Comparison of ENCODE assay signal across 15 cellular contexts in genomic region chr7:142592664-142593063, GRCh38.
DNase-seq lines count a peak whose midpoint lies in the region; ATAC-seq and TF ChIP-seq lines count a peak whose summit lies in the region.
"Had no signal": no experiment of that assay in that cellular context is flagged by ENCODE, and none has a peak within 500 bp of the region (broad histone marks: within the 10 kb centered on the region; RNA-seq: fewer than 3 reads in every experiment).

No MANE protein-coding gene starts in this region.

- POLR2A ChIA-PET in T-cell (lab: Charles Lee): interaction anchor here in 1 of 2 donors (0.6 kb wide), 1 partner anchor 120 kb away, joined by 4 read pairs; no protein-coding TSS in a partner anchor

- no peaks in the 10 kb centered on the region for H3K27me3 Mint-ChIP-seq in activated T-cell treated with anti-CD3 and anti-CD28 coated beads, Interleukin-2, amount 50 U/mL, for 24 hours
- peaks cover 0 to 4% of the 10 kb centered on the region in 2 donors for H3K27me3 Mint-ChIP-seq in natural killer cell treated with Interleukin-12 subunit alpha and Interleukin-12 subunit beta and Interleukin-15 and Interleukin-18, amount 100 ng/mL, for 72 hours
- H3K27me3 Mint-ChIP-seq in natural killer cell (ENCODE audit: low read depth in 2 of 2): no peaks in the 10 kb centered on the region
- peaks cover 0 to 2% of the 10 kb centered on the region in 2 donors for H3K27me3 Mint-ChIP-seq in T-cell

- DNase-seq in activated T-cell treated with anti-CD3 and anti-CD28 coated beads, Interleukin-2, amount 50 U/mL, for 24 hours: no peak
- DNase-seq in activated T-cell treated with anti-CD3 and anti-CD28 coated beads, Interleukin-2, amount 50 U/mL, for 1 hour: no peak
- no peak for DNase-seq in natural killer cell treated with Interleukin-12 subunit alpha and Interleukin-12 subunit beta and Interleukin-15 and Interleukin-18, amount 100 ng/mL, for 72 hours (ENCODE audit: low spot score)
- DNase-seq in natural killer cell: no peak
- no peak for DNase-seq in T-cell
- DNase-seq in ureter (ENCODE audit: low spot score): no peak
- no peak for DNase-seq in iPS-NIHi7 (ENCODE audit: extremely low spot score)
- DNase-seq: ACHN; BE2C; C1 segment of cervical spinal cord; Caco-2; CD4-positive, CD25-positive, alpha-beta regulatory T cell; GDM1; HCEC 1CT had no signal

- H3K36me3 Mint-ChIP-seq in activated T-cell treated with anti-CD3 and anti-CD28 coated beads, Interleukin-2, amount 50 U/mL, for 24 hours (ENCODE audit: low read depth): no peaks in the 10 kb centered on the region
- H3K36me3 Mint-ChIP-seq in natural killer cell treated with Interleukin-12 subunit alpha and Interleukin-12 subunit beta and Interleukin-15 and Interleukin-18, amount 100 ng/mL, for 72 hours: no peaks in the 10 kb centered on the region
- H3K36me3 Mint-ChIP-seq in natural killer cell (no peaks in the 10 kb centered on the region), T-cell (no peaks in the 10 kb centered on the region)

- H3K9me3 Mint-ChIP-seq in activated T-cell treated with anti-CD3 and anti-CD28 coated beads, Interleukin-2, amount 50 U/mL, for 24 hours: no peaks in the 10 kb centered on the region
- no peaks in the 10 kb centered on the region for H3K9me3 Mint-ChIP-seq in natural killer cell treated with Interleukin-12 subunit alpha and Interleukin-12 subunit beta and Interleukin-15 and Interleukin-18, amount 100 ng/mL, for 72 hours
- H3K9me3 Mint-ChIP-seq in natural killer cell: no peaks in the 10 kb centered on the region
- no peaks in the 10 kb centered on the region for H3K9me3 Mint-ChIP-seq in T-cell
- H3K9me3 Mint-ChIP-seq: CD4-positive, CD25-positive, alpha-beta regulatory T cell; GM23338 had no signal

- intact Hi-C loops in natural killer cell (cut with micrococcal nuclease): no loop called here

- CTCF ChIA-PET in T-cell (lab: Charles Lee): interaction anchor here in 1 of 2 donors (0.6 kb wide), 1 partner anchor 55 kb away, joined by 5 read pairs; no protein-coding TSS in a partner anchor

- no peaks in the 10 kb centered on the region for H3K4me1 Mint-ChIP-seq in activated T-cell treated with anti-CD3 and anti-CD28 coated beads, Interleukin-2, amount 50 U/mL, for 24 hours (ENCODE audit: low read depth)
- H3K4me1 Mint-ChIP-seq in natural killer cell treated with Interleukin-12 subunit alpha and Interleukin-12 subunit beta and Interleukin-15 and Interleukin-18, amount 100 ng/mL, for 72 hours (ENCODE audit: low read depth in 2 of 2): no peaks in the 10 kb centered on the region
- no peaks in the 10 kb centered on the region for H3K4me1 Mint-ChIP-seq in natural killer cell
- no peaks in the 10 kb centered on the region for H3K4me1 Mint-ChIP-seq in T-cell
- H3K4me1 Mint-ChIP-seq: GM23338 had no signal

- peak overlapping the region; percentile 6 for H3K4me3 Mint-ChIP-seq in activated T-cell treated with anti-CD3 and anti-CD28 coated beads, Interleukin-2, amount 50 U/mL, for 24 hours
- peak overlapping the region; percentile 20 for H3K4me3 Mint-ChIP-seq in natural killer cell treated with Interleukin-12 subunit alpha and Interleukin-12 subunit beta and Interleukin-15 and Interleukin-18, amount 100 ng/mL, for 72 hours
- H3K4me3 Mint-ChIP-seq in natural killer cell (no peak overlapping the region), T-cell (peak overlapping the region in 2 of 3 donors; percentile 18 to 24)
- H3K4me3 Mint-ChIP-seq: GM23338 had no signal

- no peak for TF ChIP-seq CTCF in natural killer cell (IDR thresholded peaks at IDR 0.05)

- no peak overlapping the region for H3K27ac Mint-ChIP-seq in activated T-cell treated with anti-CD3 and anti-CD28 coated beads, Interleukin-2, amount 50 U/mL, for 24 hours
- H3K27ac Mint-ChIP-seq in natural killer cell treated with Interleukin-12 subunit alpha and Interleukin-12 subunit beta and Interleukin-15 and Interleukin-18, amount 100 ng/mL, for 72 hours: no peak overlapping the region
- H3K27ac Mint-ChIP-seq in natural killer cell (no peak overlapping the region), T-cell (no peak overlapping the region)
- H3K27ac Mint-ChIP-seq: GM23338 had no signal

- ATAC-seq in natural killer cell treated with Interleukin-12 subunit alpha and Interleukin-12 subunit beta and Interleukin-15 and Interleukin-18, amount 100 ng/mL, for 72 hours: no peak
- no peak for ATAC-seq in natural killer cell
- ATAC-seq in T-cell (replicated peaks in 1 of 4): no peak
- ATAC-seq: GM23338 had no signal
